Comparison of ENCODE assay signal across 8 cellular contexts in the genomic region with DNA sequence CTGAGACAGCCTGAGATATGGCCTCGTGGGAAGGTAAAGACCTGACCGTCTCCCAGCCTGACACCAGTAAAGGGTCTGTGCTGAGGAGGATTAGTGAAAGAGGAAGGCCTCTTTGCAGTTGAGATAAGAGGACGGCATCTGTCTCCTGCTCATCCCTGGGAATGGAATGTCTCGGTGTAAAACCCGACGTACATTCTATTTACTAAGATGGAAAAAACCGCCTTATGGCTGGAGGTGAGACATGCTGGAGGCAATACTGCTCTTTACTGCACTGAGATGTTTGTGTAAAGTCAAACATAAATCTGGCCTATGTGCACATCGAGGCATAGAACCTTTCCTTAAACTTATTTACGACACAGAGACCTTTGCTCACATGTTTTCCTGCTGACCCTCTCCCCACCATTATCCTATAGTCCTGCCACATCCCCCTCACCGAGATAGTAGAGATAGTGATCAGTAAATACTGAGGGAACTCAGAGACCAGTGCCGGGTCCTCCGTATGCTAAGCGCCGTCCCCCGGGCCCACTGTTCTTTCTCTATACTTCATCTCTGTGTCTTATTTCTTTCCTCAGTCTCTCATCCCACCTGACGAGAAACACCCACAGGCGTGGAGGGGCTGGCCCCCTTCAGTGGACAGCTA. TPM values are rescaled to one million over a fixed set of nuclear protein-coding genes. Genes with fewer than 3 reads are reported as not detected.
A peak's percentile ranks its signal among the peaks of the same experiment; 100 is the strongest.
DNase-seq lines count a peak whose midpoint lies in the region; ATAC-seq and TF ChIP-seq lines count a peak whose summit lies in the region.
"Not testable (repeated sequence)": the region's sequence is repeated elsewhere in the genome, so short reads cannot be mapped to it uniquely, and the experiment has no call there.

No MANE protein-coding gene starts in this region.

- in situ Hi-C loops in GM23248 (cut with MboI): not testable (repeated sequence)

- not testable (repeated sequence) for H3K27me3 Mint-ChIP-seq in activated CD8-positive, alpha-beta T cell treated with anti-CD3 and anti-CD28 coated beads for 36 hours

- intact Hi-C loops in activated CD8-positive, alpha-beta T cell treated with anti-CD3 and anti-CD28 coated beads for 36 hours (cut with micrococcal nuclease); body of pancreas (cut with DNase I); lower lobe of right lung (cut with DNase I): not testable (repeated sequence)
- intact Hi-C loops in prostate gland (cut with DNase I): loop anchor here (10.0 kb wide), 1 partner anchor 940 kb away; the partner anchor contains the start of gene SUCO

- not testable (repeated sequence) for TF ChIP-seq POLR2A in body of pancreas (IDR thresholded peaks at IDR 0.05); prostate gland (IDR thresholded peaks at IDR 0.05)

- TF ChIP-seq CTCF in 22Rv1 (IDR thresholded peaks at IDR 0.05); OCI-LY1 (IDR thresholded peaks at IDR 0.05; ENCODE audit: low read length); activated CD8-positive, alpha-beta T cell treated with anti-CD3 and anti-CD28 coated beads for 36 hours (IDR thresholded peaks at IDR 0.05); body of pancreas (IDR thresholded peaks at IDR 0.05); fibroblast of mammary gland (conservative IDR thresholded peaks at IDR 0.05; ENCODE audit: control insufficient read depth, insufficient read depth, low read depth, low read length); lower lobe of right lung (IDR thresholded peaks at IDR 0.05); prostate gland (IDR thresholded peaks at IDR 0.05): not testable (repeated sequence)

- H4K20me1 ChIP-seq in GM23248 (ENCODE audit: insufficient read depth); OCI-LY1 (ENCODE audit: insufficient read depth, low read length): not testable (repeated sequence)

- POLR2A ChIA-PET in activated CD8-positive, alpha-beta T cell treated with anti-CD3 and anti-CD28 coated beads for 36 hours (lab: Charles Lee): interaction anchor here (0.7 to 2.9 kb wide), 3 partner anchors 20 to 389 kb away, joined by 3 to 11 read pairs (median 3); partner anchors contain the start of genes CENPL and DARS2

- peak overlapping the region; percentile 97 for H3K4me2 ChIP-seq in GM23248 (ENCODE audit: unreplicated experiment)
- H3K4me2 ChIP-seq in OCI-LY1 (ENCODE audit: low read length): peak overlapping the region; percentile 89

- ATAC-seq in activated CD8-positive, alpha-beta T cell treated with anti-CD3 and anti-CD28 coated beads for 36 hours; body of pancreas; lower lobe of right lung: not testable (repeated sequence)

- H3K27ac ChIP-seq in 22Rv1 (peak overlapping the region; percentile 88), GM23248 (peak overlapping the region; percentile 100), body of pancreas (peak overlapping the region; percentile 69 to 99 (median 96)), lower lobe of right lung (peak overlapping the region; percentile 98), prostate gland (peak overlapping the region; percentile 87 to 90)
- H3K27ac ChIP-seq in OCI-LY1 (ENCODE audit: low read depth, low read length, poor library complexity, severe bottlenecking): not testable (repeated sequence)

- H3K4me1 ChIP-seq in GM23248 (ENCODE audit: insufficient read depth) (peaks cover 43% of the 10 kb centered on the region), OCI-LY1 (ENCODE audit: insufficient read depth, low read length, severe bottlenecking) (peaks cover 39% of the 10 kb centered on the region), body of pancreas (peaks cover 40% of the 10 kb centered on the region), lower lobe of right lung (peaks cover 55% of the 10 kb centered on the region), prostate gland (replicated peaks) (peaks cover 11% of the 10 kb centered on the region)

- H2AFZ ChIP-seq in GM23248: peak overlapping the region; percentile 89
- H2AFZ ChIP-seq in OCI-LY1 (ENCODE audit: low read length): not testable (repeated sequence)

- H3K36me3 Mint-ChIP-seq in activated CD8-positive, alpha-beta T cell treated with anti-CD3 and anti-CD28 coated beads for 36 hours (ENCODE audit: low read depth): peaks cover 46% of the 10 kb centered on the region

- H3F3A ChIP-seq in GM23248 (ENCODE audit: insufficient read depth): peaks cover 57% of the 10 kb centered on the region
- not testable (repeated sequence) for H3F3A ChIP-seq in OCI-LY1 (ENCODE audit: insufficient read depth, low read length)

- peak overlapping the region; percentile 96 for H3K9ac ChIP-seq in GM23248
- not testable (repeated sequence) for H3K9ac ChIP-seq in OCI-LY1 (ENCODE audit: low read length)

- H3K27ac Mint-ChIP-seq in activated CD8-positive, alpha-beta T cell treated with anti-CD3 and anti-CD28 coated beads for 36 hours: peak overlapping the region; percentile 53

- not testable (repeated sequence) for H3K9me2 ChIP-seq in GM23248 (ENCODE audit: insufficient read depth); OCI-LY1 (ENCODE audit: low read depth, low read length)

- peaks cover 19% of the 10 kb centered on the region for H3K9me3 Mint-ChIP-seq in activated CD8-positive, alpha-beta T cell treated with anti-CD3 and anti-CD28 coated beads for 36 hours

- H3K36me3 ChIP-seq in GM23248 (ENCODE audit: low read depth); body of pancreas (replicated peaks in 1 of 2; ENCODE audit: insufficient read depth in 1 of 2, low read depth in 2 of 2); lower lobe of right lung; prostate gland: not testable (repeated sequence)
- H3K36me3 ChIP-seq in OCI-LY1 (ENCODE audit: insufficient read depth, low read length): peaks cover 20% of the 10 kb centered on the region

- CTCF ChIA-PET in activated CD8-positive, alpha-beta T cell treated with anti-CD3 and anti-CD28 coated beads for 36 hours (lab: Charles Lee): interaction anchor here (1.2 to 5.6 kb wide), 2 partner anchors 44 to 55 kb away, joined by 3 to 53 read pairs; no protein-coding TSS in a partner anchor

- H3K4me1 Mint-ChIP-seq in activated CD8-positive, alpha-beta T cell treated with anti-CD3 and anti-CD28 coated beads for 36 hours (ENCODE audit: low read depth): peaks cover 51% of the 10 kb centered on the region

- not testable (repeated sequence) for DNase-seq in GM23248; activated CD8-positive, alpha-beta T cell treated with anti-CD3 and anti-CD28 coated beads for 36 hours; fibroblast of mammary gland (ENCODE audit: low read depth); lower lobe of right lung; prostate gland (ENCODE audit: low spot score)
- DNase-seq in body of pancreas: peak in 1 of 4 donors; percentile 33

- H3K79me2 ChIP-seq in GM23248 (ENCODE audit: insufficient read depth) (peaks cover 71% of the 10 kb centered on the region), OCI-LY1 (ENCODE audit: insufficient read depth, low read length) (peaks cover 11% of the 10 kb centered on the region)

- H3K4me3 ChIP-seq in GM23248 (peak overlapping the region; percentile 91), OCI-LY1 (ENCODE audit: low read depth, low read length, poor library complexity, severe bottlenecking) (peak overlapping the region; percentile 98), fibroblast of mammary gland (ENCODE audit: control insufficient read depth, low read depth, low read length) (peak overlapping the region; percentile 65), lower lobe of right lung (peak overlapping the region; percentile 91), prostate gland (peak overlapping the region; percentile 73 to 97)
- not testable (repeated sequence) for H3K4me3 ChIP-seq in body of pancreas

- not testable (repeated sequence) for H3K27me3 ChIP-seq in GM23248 (replicated peaks; ENCODE audit: insufficient read depth); OCI-LY1 (ENCODE audit: insufficient read depth, low read length); body of pancreas; lower lobe of right lung (ENCODE audit: low read depth); prostate gland (replicated peaks; ENCODE audit: insufficient read depth)

- not testable (repeated sequence) for H3K9me3 ChIP-seq in GM23248 (ENCODE audit: low read depth); OCI-LY1 (ENCODE audit: low read length); body of pancreas; lower lobe of right lung; prostate gland

- 73 to 77% methylated on average over 17 of the region's 17 CpGs for WGBS in GM23248 (ENCODE audit: low coverage in 1 of 2, low lambda C conversion rate in 2 of 2, missing lambda C conversion rate in 2 of 2), 2 experiments
- WGBS in body of pancreas, 2 donors: 39 to 49% methylated on average over 17 of the region's 17 CpGs
- WGBS in prostate gland: 26% methylated on average over 17 of the region's 17 CpGs

- peak overlapping the region; percentile 51 for H3K4me3 Mint-ChIP-seq in activated CD8-positive, alpha-beta T cell treated with anti-CD3 and anti-CD28 coated beads for 36 hours

RNA-seq across cellular contexts. Expression of gene PRDX6, which starts 2.2 kb away (rescaled TPM):
- total RNA-seq in GM23248 (2014; rRNA removed; shearing (Covaris generic)): 324 and 336 TPM in 2 replicates
- 434 and 438 TPM in 2 replicates for polyA plus RNA-seq in GM23248 (2016; fragmentation: Nextera tagmentation; extraction: Ambion mirVana)
- total RNA-seq in activated CD8-positive, alpha-beta T cell treated with anti-CD3 and anti-CD28 coated beads for 36 hours: 100 to 1,000 TPM; 165 to 169 TPM
- total RNA-seq in body of pancreas: 100 to 1,000 TPM in 1 of 2 donors, 10 to 100 TPM in 1; 64.1 to 222 TPM
- 187 TPM for total RNA-seq in lower lobe of right lung
- total RNA-seq in prostate gland: 100 to 1,000 TPM; 302 to 369 TPM
